1 cellular context compared by ENCODE assay signal in genomic region chr22:29480512-29481264, GRCh38.
TF ChIP-seq lines count a peak whose summit lies in the region.

No MANE protein-coding gene starts in this region.

TF ChIP-seq in K562, 482 proteins besides CTCF, POLR2A, EP300 and RAD21 (continued from another document and continues in another):
- TF ChIP-seq ZBTB17 (CRISPR knock-in tag; IDR thresholded peaks at IDR 0.05) = no peak
- TF ChIP-seq ZNF445 (CRISPR knock-in tag; IDR thresholded peaks at IDR 0.05; ENCODE audit: low read depth) = no peak
- no peak for TF ChIP-seq ZBTB8A (IDR thresholded peaks at IDR 0.05; ENCODE audit: partially characterized antibody)
- no peak for TF ChIP-seq FOSL1 (tag; conservative IDR thresholded peaks at IDR 0.05)
- TF ChIP-seq MITF (IDR thresholded peaks at IDR 0.05) = no peak
- TF ChIP-seq ZNF280A (IDR thresholded peaks at IDR 0.05; ENCODE audit: low read depth, partially characterized antibody) = no peak
- TF ChIP-seq KHSRP (IDR thresholded peaks at IDR 0.05) = no peak
- no peak for TF ChIP-seq ZFP1 (CRISPR knock-in tag; IDR thresholded peaks at IDR 0.05)
- TF ChIP-seq HNRNPK (IDR thresholded peaks at IDR 0.05; ENCODE audit: low read depth, low read length, poor library complexity, severe bottlenecking) = no peak
- TF ChIP-seq ZBTB1 (CRISPR knock-in tag; IDR thresholded peaks at IDR 0.05; ENCODE audit: borderline replicate concordance, low read depth) = peak; percentile 85
- peak; percentile 99 for TF ChIP-seq MYC (IDR thresholded peaks at IDR 0.05; ENCODE audit: low read depth, low read length)
- TF ChIP-seq MYC (CRISPR knock-in tag; IDR thresholded peaks at IDR 0.05; ENCODE audit: borderline replicate concordance, low read depth) = no peak
- no peak for TF ChIP-seq HNRNPH1 (optimal IDR thresholded peaks at IDR 0.05; ENCODE audit: low read depth, low read length)
- no peak for TF ChIP-seq ZNF507 (tag; conservative IDR thresholded peaks at IDR 0.05)
- no peak for TF ChIP-seq EGR1 (conservative IDR thresholded peaks at IDR 0.05)
- TF ChIP-seq SOX6 (IDR thresholded peaks at IDR 0.05) = no peak
- TF ChIP-seq SNRNP70 (optimal IDR thresholded peaks at IDR 0.05; ENCODE audit: low read depth, low read length) = no peak
- TF ChIP-seq ZBED1 (IDR thresholded peaks at IDR 0.05) = no peak
- TF ChIP-seq POLR2G (IDR thresholded peaks at IDR 0.05; ENCODE audit: low read depth, low read length) = peak; percentile 45; the same call in 1 of the 2 replicates
- TF ChIP-seq HMGXB4 (CRISPR knock-in tag; IDR thresholded peaks at IDR 0.05) = peak; percentile 91
- TF ChIP-seq FOXO4 (CRISPR knock-in tag; IDR thresholded peaks at IDR 0.05) = no peak
- no peak for TF ChIP-seq XRCC3 (IDR thresholded peaks at IDR 0.05)
- TF ChIP-seq ZBTB7A (IDR thresholded peaks at IDR 0.05; ENCODE audit: borderline replicate concordance, control insufficient read depth, low read depth, low read length) = peak; percentile 50; the same call in 1 of the 2 replicates
- no peak for TF ChIP-seq CHD4 (IDR thresholded peaks at IDR 0.05; ENCODE audit: insufficient read depth, insufficient replicate concordance, low read depth, low read length, poor library complexity, severe bottlenecking)
- no peak for TF ChIP-seq E2F8 (IDR thresholded peaks at IDR 0.05; ENCODE audit: low read depth, partially characterized antibody)
- TF ChIP-seq NEUROD1 (IDR thresholded peaks at IDR 0.05; ENCODE audit: borderline replicate concordance, low read depth, low read length, partially characterized antibody) = peak; percentile 57
- no peak; the same call in 1 of the 2 replicates for TF ChIP-seq LCOR (CRISPR knock-in tag; IDR thresholded peaks at IDR 0.05)
- TF ChIP-seq HNRNPLL (IDR thresholded peaks at IDR 0.05; ENCODE audit: low read depth, low read length, poor library complexity, severe bottlenecking) = no peak
- TF ChIP-seq MNT (conservative IDR thresholded peaks at IDR 0.05) = peak; percentile 91 to 94
- no peak for TF ChIP-seq MAFG (tag; conservative IDR thresholded peaks at IDR 0.05)
- TF ChIP-seq L3MBTL2 (IDR thresholded peaks at IDR 0.05) = peak; percentile 99
- TF ChIP-seq ZFPM2 (CRISPR knock-in tag; IDR thresholded peaks at IDR 0.05) = no peak
- no peak for TF ChIP-seq AFF1 (IDR thresholded peaks at IDR 0.05; ENCODE audit: low read depth in 1 of 2, partially characterized antibody in 2 of 2)
- no peak for TF ChIP-seq NFYB (IDR thresholded peaks at IDR 0.05; ENCODE audit: extremely low read depth, insufficient read length)
- TF ChIP-seq BRF2 (IDR thresholded peaks at IDR 0.05; ENCODE audit: borderline replicate concordance, insufficient read depth, insufficient read length) = no peak
- TF ChIP-seq SAFB (IDR thresholded peaks at IDR 0.05; ENCODE audit: borderline replicate concordance, low read depth, low read length) = peak; percentile 71
- no peak for TF ChIP-seq ZC3H8 (IDR thresholded peaks at IDR 0.05)
- no peak for TF ChIP-seq NFIC (IDR thresholded peaks at IDR 0.05)
- no peak for TF ChIP-seq ZNF217 (CRISPR knock-in tag; IDR thresholded peaks at IDR 0.05)
- TF ChIP-seq ZNF76 (CRISPR knock-in tag; IDR thresholded peaks at IDR 0.05; ENCODE audit: borderline replicate concordance) = no peak
- TF ChIP-seq HEY1 (CRISPR knock-in tag; IDR thresholded peaks at IDR 0.05; ENCODE audit: borderline replicate concordance) = no peak
- TF ChIP-seq IRF9 (tag; IDR thresholded peaks at IDR 0.05) = no peak
- no peak for TF ChIP-seq ZNF277 (CRISPR knock-in tag; IDR thresholded peaks at IDR 0.05; ENCODE audit: borderline replicate concordance)
- TF ChIP-seq JUND (IDR thresholded peaks at IDR 0.05; ENCODE audit: borderline replicate concordance, low read depth, low read length) = 0 out of 2 replicates have a peak, but pooled peaks have one; percentile 35
- TF ChIP-seq JUND (tag; IDR thresholded peaks at IDR 0.05; ENCODE audit: borderline replicate concordance, low read depth, low read length) = no peak; the same call in 2 of the 3 replicates
- TF ChIP-seq JUNB (CRISPR knock-in tag; conservative IDR thresholded peaks at IDR 0.05) = no peak
- TF ChIP-seq GTF2F1 (IDR thresholded peaks at IDR 0.05; ENCODE audit: low read depth, low read length) = no peak
- no peak for TF ChIP-seq RHOXF2B (CRISPR knock-in tag; conservative IDR thresholded peaks at IDR 0.05)
- TF ChIP-seq ZNF165 (CRISPR knock-in tag; IDR thresholded peaks at IDR 0.05; ENCODE audit: borderline replicate concordance) = no peak
